In the genomic region with DNA sequence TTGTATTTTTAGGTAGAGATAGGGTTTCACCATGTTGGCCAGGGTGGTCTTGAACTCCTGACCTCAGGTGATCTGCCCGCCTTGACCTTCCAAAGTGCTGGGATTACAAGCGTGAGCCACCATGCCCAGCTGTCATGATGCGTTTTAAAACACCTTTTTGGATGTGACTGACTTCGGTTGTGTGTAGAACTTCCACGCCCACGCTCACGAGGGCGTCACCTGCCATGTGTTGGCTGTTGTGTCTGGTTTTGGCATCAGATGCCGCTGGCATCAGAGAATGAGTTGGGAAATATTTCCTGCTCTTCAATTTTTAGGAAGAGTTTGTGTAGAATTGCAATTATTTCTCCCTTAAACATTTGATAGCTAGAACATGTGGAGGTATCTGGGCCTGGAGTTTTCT, we compare ENCODE assay signal across 13 cellular contexts.
"Had no signal": no experiment of that assay in that cellular context is flagged by ENCODE, and none has a peak within 500 bp of the region (broad histone marks: within the 10 kb centered on the region; RNA-seq: fewer than 3 reads in every experiment).

No MANE protein-coding gene starts in this region.

- H3K9me3 Mint-ChIP-seq: activated T-cell treated with anti-CD3 and anti-CD28 coated beads, Interleukin-2, amount 50 U/mL, for 24 hours; naive B cell had no signal

- H3K4me3 ChIP-seq: ascending aorta, heart left ventricle, prostate gland had no signal

- H3K9me3 ChIP-seq: ascending aorta, prostate gland had no signal

- H3K27ac ChIP-seq: ascending aorta, heart left ventricle, prostate gland had no signal

- H3K4me1 ChIP-seq: ascending aorta, prostate gland had no signal

- DNase-seq: activated CD4-positive, alpha-beta T cell treated with anti-CD3 and anti-CD28 coated beads, Interleukin-2, amount 50 U/mL, for 4 hours; activated CD4-positive, CD25-positive, alpha-beta regulatory T cell treated with anti-CD3 and anti-CD28 coated beads, Interleukin-2, amount 50 U/mL, for 72 hours; activated T-cell treated with anti-CD3 and anti-CD28 coated beads, Interleukin-2, amount 50 U/mL, for 24 hours; foreskin melanocyte; midbrain; naive B cell; occipital lobe; stimulated activated CD4-positive, alpha-beta T cell treated with anti-CD3 and anti-CD28 coated beads, Interleukin-2, amount 100 ng/mL, for 48 hours; stimulated activated naive CD4-positive, alpha-beta T cell treated with Interleukin-2 at 50 U/mL for 16 hours; SW 1271 had no signal

- H3K27me3 ChIP-seq: ascending aorta, heart left ventricle had no signal

- H3K27ac Mint-ChIP-seq: activated T-cell treated with anti-CD3 and anti-CD28 coated beads, Interleukin-2, amount 50 U/mL, for 24 hours; naive B cell had no signal

- ATAC-seq: heart left ventricle had no signal

- H3K4me3 Mint-ChIP-seq: activated T-cell treated with anti-CD3 and anti-CD28 coated beads, Interleukin-2, amount 50 U/mL, for 24 hours; naive B cell had no signal

- H3K27me3 Mint-ChIP-seq: activated T-cell treated with anti-CD3 and anti-CD28 coated beads, Interleukin-2, amount 50 U/mL, for 24 hours had no signal

- H3K36me3 ChIP-seq: ascending aorta, heart left ventricle, prostate gland had no signal
